Comparison of ENCODE assay signal across 8 cellular contexts in genomic region chr22:25362215-25362882, GRCh38.
DNase-seq lines count a peak whose midpoint lies in the region; ATAC-seq and TF ChIP-seq lines count a peak whose summit lies in the region.

No MANE protein-coding gene starts in this region.

- no peaks in the 10 kb centered on the region for H3K9me3 Mint-ChIP-seq in activated CD4-positive, alpha-beta T cell treated with anti-CD3 and anti-CD28 coated beads, Interleukin-2, amount 10 ng/mL, durations not matched to agents 24 days and 14 days

- H3K4me1 ChIP-seq in lower lobe of right lung: peaks cover 45% of the 10 kb centered on the region

- H3K4me3 Mint-ChIP-seq in activated CD4-positive, alpha-beta T cell treated with anti-CD3 and anti-CD28 coated beads, Interleukin-2, amount 10 ng/mL, durations not matched to agents 24 days and 14 days: no peak overlapping the region

- peaks cover 27% of the 10 kb centered on the region for H3K36me3 ChIP-seq in lower lobe of right lung

- H3K4me1 Mint-ChIP-seq in activated CD4-positive, alpha-beta T cell treated with anti-CD3 and anti-CD28 coated beads, Interleukin-2, amount 10 ng/mL, durations not matched to agents 24 days and 14 days: peaks cover 7% of the 10 kb centered on the region

- DNase-seq in NCI-H1417 (lab: John Stamatoyannopoulos, UW) (peak; percentile 31 to 64 (median 36)), NCI-H1417 treated with DMSO at 0.1 percent for 48 hours (lab: John Stamatoyannopoulos, UW) (no peak), NCI-H1092 treated with DMSO at 0.1 percent for 48 hours (lab: John Stamatoyannopoulos, UW) (peak; percentile 42), coronary artery (ENCODE audit: low spot score) (no peak), lower lobe of right lung (peak; percentile 64), cerebellar nuclear complex (lab: John Stamatoyannopoulos, UW) (no peak)
- DNase-seq in activated CD4-positive, alpha-beta T cell treated with anti-CD3 and anti-CD28 coated beads, Interleukin-2, amount 10 ng/mL, durations not matched to agents 24 days and 14 days: peak; percentile 93
- DNase-seq in stimulated activated CD8-positive, alpha-beta memory T cell treated with anti-CD3 and anti-CD28 coated beads, Interleukin-12 subunit alpha, Interleukin-12 subunit beta, amount 100 ng/mL, for 1 hour (ENCODE audit: low read depth): peak; percentile 55

- TF ChIP-seq CTCF in coronary artery (IDR thresholded peaks at IDR 0.05) (peak; percentile 87), lower lobe of right lung (IDR thresholded peaks at IDR 0.05) (peak; percentile 92)

- H3K9me3 ChIP-seq in lower lobe of right lung: no peaks in the 10 kb centered on the region

- H3K36me3 Mint-ChIP-seq in activated CD4-positive, alpha-beta T cell treated with anti-CD3 and anti-CD28 coated beads, Interleukin-2, amount 10 ng/mL, durations not matched to agents 24 days and 14 days (ENCODE audit: low read depth): no peaks in the 10 kb centered on the region

- H3K27ac ChIP-seq in coronary artery: peak overlapping the region in 1 of 2 donors; percentile 35
- H3K27ac ChIP-seq in lower lobe of right lung: no peak overlapping the region

- peak; percentile 66 to 73 for ATAC-seq in lower lobe of right lung

- peak overlapping the region; percentile 28 for H3K27ac Mint-ChIP-seq in activated CD4-positive, alpha-beta T cell treated with anti-CD3 and anti-CD28 coated beads, Interleukin-2, amount 10 ng/mL, durations not matched to agents 24 days and 14 days

- H3K4me3 ChIP-seq in coronary artery (no peak overlapping the region), lower lobe of right lung (no peak overlapping the region)

- intact Hi-C loops in activated CD4-positive, alpha-beta T cell treated with anti-CD3 and anti-CD28 coated beads, Interleukin-2, amount 10 ng/mL, durations not matched to agents 24 days and 14 days (cut with micrococcal nuclease): loop anchor here (2.0 to 10.0 kb wide), 2 partner anchors 36 to 82 kb away; no protein-coding TSS in a partner anchor
- intact Hi-C loops in lower lobe of right lung (cut with DNase I): no loop called here

- no peaks in the 10 kb centered on the region for H3K27me3 ChIP-seq in lower lobe of right lung (ENCODE audit: low read depth)

- H3K27me3 Mint-ChIP-seq in activated CD4-positive, alpha-beta T cell treated with anti-CD3 and anti-CD28 coated beads, Interleukin-2, amount 10 ng/mL, durations not matched to agents 24 days and 14 days: no peaks in the 10 kb centered on the region

Comparison
In these comparisons a context has a peak if more than half of its experiments do, and no peak if none do; other contexts are left out.
1. DNase-seq: peak in NCI-H1417 (3 of 3), NCI-H1092 treated with DMSO at 0.1 percent for 48 hours (single experiment), activated CD4-positive, alpha-beta T cell treated with anti-CD3 and anti-CD28 coated beads, Interleukin-2, amount 10 ng/mL, durations not matched to agents 24 days and 14 days (single experiment), lower lobe of right lung (single experiment) and stimulated activated CD8-positive, alpha-beta memory T cell treated with anti-CD3 and anti-CD28 coated beads, Interleukin-12 subunit alpha, Interleukin-12 subunit beta, amount 100 ng/mL, for 1 hour (single experiment); none in NCI-H1417 treated with DMSO at 0.1 percent for 48 hours (single experiment), coronary artery (single experiment) and cerebellar nuclear complex (0 of 2).